10 cellular contexts compared by ENCODE assay signal in the genomic region with DNA sequence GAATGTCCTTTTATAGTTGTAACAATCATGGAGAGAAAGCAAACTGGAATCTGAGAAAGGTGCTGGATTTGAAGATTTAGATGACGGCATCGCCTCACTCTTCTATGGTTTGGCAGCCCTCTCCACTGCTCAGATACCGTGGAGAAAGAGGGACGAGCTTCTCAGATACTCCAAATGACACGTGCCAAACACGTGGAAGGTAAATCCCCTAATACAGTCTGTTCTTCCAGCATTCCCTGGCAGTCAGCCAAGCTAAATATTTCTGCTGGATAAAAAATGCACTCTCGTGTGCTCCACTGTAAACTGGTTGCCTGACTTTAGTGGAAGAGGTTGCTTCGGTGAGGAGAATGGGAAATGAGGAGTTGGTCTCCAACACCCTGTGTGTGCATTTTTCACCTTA. TPM values are rescaled to one million over a fixed set of nuclear protein-coding genes. Genes with fewer than 3 reads are reported as not detected.
A peak's percentile ranks its signal among the peaks of the same experiment; 100 is the strongest.
DNase-seq lines count a peak whose midpoint lies in the region; ATAC-seq and TF ChIP-seq lines count a peak whose summit lies in the region.
"Had no signal": no experiment of that assay in that cellular context is flagged by ENCODE, and none has a peak within 500 bp of the region (broad histone marks: within the 10 kb centered on the region; RNA-seq: fewer than 3 reads in every experiment).

No MANE protein-coding gene starts in this region.

- no peak for TF ChIP-seq CTCF in SK-N-SH (IDR thresholded peaks at IDR 0.05)

- CTCF ChIA-PET in SK-N-SH (lab: Yijun Ruan, JAX), result interaction anchor here (1.0 to 1.1 kb wide), 2 partner anchors 9 to 152 kb away, joined by 3 read pairs; no protein-coding TSS in a partner anchor

- H3K4me1 ChIP-seq in SK-N-SH (ENCODE audit: control insufficient read depth in 1 of 2, insufficient read depth in 2 of 2, low read depth in 1 of 2, low read length in 1 of 2), result peaks cover 6 to 10% of the 10 kb centered on the region in 2 experiments; a peak in 3 of 4 replicates

- no peak for ATAC-seq in GM18907 (IDR thresholded peaks at IDR 0.05; ENCODE audit: unreplicated experiment)

- peak in 1 of 2 experiments; percentile 37; a peak in 1 of 4 replicates for TF ChIP-seq EP300 in SK-N-SH (IDR thresholded peaks at IDR 0.05; ENCODE audit: borderline replicate concordance in 1 of 2, low read depth in 1 of 2, low read length in 1 of 2)

- H3K79me2 ChIP-seq in SK-N-SH (ENCODE audit: insufficient read depth), result no peaks in the 10 kb centered on the region

- POLR2A ChIA-PET in SK-N-SH (lab: Yijun Ruan, JAX), result no interaction called here

- H3F3A ChIP-seq in SK-N-SH (replicated peaks; ENCODE audit: insufficient read depth), result peaks cover 9% of the 10 kb centered on the region

- no peaks in the 10 kb centered on the region for H3K27me3 ChIP-seq in SK-N-SH (ENCODE audit: insufficient read depth)

- DNase-seq in AG08396 (ENCODE audit: low spot score), result peak; percentile 42
- DNase-seq in NCI-H1092 (lab: John Stamatoyannopoulos, UW), result peak; percentile 20
- peak; percentile 36 for DNase-seq in SK-N-SH
- peak; percentile 97 for DNase-seq in glomerular visceral epithelial cell (ENCODE audit: extremely low spot score)
- no peak for DNase-seq in T-helper 1 cell
- DNase-seq in NCI-H1436 (lab: John Stamatoyannopoulos, UW), result no peak
- no peak for DNase-seq in hypothalamus (lab: John Stamatoyannopoulos, UW)
- DNase-seq: glutamatergic neuron had no signal

- no peak overlapping the region for H3K27ac ChIP-seq in SK-N-SH (ENCODE audit: low read depth in 2 of 2, low read length in 1 of 2)
- H3K27ac ChIP-seq: skin epidermis had no signal

- 27% methylated on average over 8 of the region's 8 CpGs for WGBS in SK-N-SH (ENCODE audit: low lambda C conversion rate)

- H3K9ac ChIP-seq in SK-N-SH, result no peak overlapping the region

- H4K20me1 ChIP-seq in SK-N-SH (ENCODE audit: insufficient read depth), result no peaks in the 10 kb centered on the region

- TF ChIP-seq RAD21 in SK-N-SH (IDR thresholded peaks at IDR 0.05; ENCODE audit: low read length), result no peak

- H3K9me3 ChIP-seq in SK-N-SH, result no peaks in the 10 kb centered on the region

- no peaks in the 10 kb centered on the region for H3K36me3 ChIP-seq in SK-N-SH (replicated peaks in 1 of 2; ENCODE audit: control insufficient read depth in 1 of 2, insufficient read depth in 2 of 2, low read length in 1 of 2)

- no peak overlapping the region for H2AFZ ChIP-seq in SK-N-SH (ENCODE audit: low read depth)

- peak overlapping the region; percentile 47 for H3K4me2 ChIP-seq in SK-N-SH

- H3K9me2 ChIP-seq in SK-N-SH, result no peaks in the 10 kb centered on the region

- H3K4me3 ChIP-seq in SK-N-SH (ENCODE audit: low read depth in 2 of 2, low read length in 1 of 2), result no peak overlapping the region
- H3K4me3 ChIP-seq: skin epidermis had no signal

TF ChIP-seq in SK-N-SH, 30 proteins besides CTCF, POLR2A, EP300 and RAD21:
- TF ChIP-seq TEAD4 (IDR thresholded peaks at IDR 0.05; ENCODE audit: borderline replicate concordance, insufficient read depth), result peak; percentile 55; the same call in 1 of the 2 replicates
- no peak for TF ChIP-seq GABPA (IDR thresholded peaks at IDR 0.05; ENCODE audit: low read depth)
- TF ChIP-seq PBX3 (IDR thresholded peaks at IDR 0.05), result peak; percentile 40
- TF ChIP-seq TCF12 (IDR thresholded peaks at IDR 0.05), result peak; percentile 76
- TF ChIP-seq NRF1 (IDR thresholded peaks at IDR 0.05; ENCODE audit: low read depth, low read length), result no peak
- TF ChIP-seq RXRA (IDR thresholded peaks at IDR 0.05; ENCODE audit: borderline replicate concordance, low read depth), result no peak
- no peak for TF ChIP-seq JUND (IDR thresholded peaks at IDR 0.05)
- TF ChIP-seq NFIC (IDR thresholded peaks at IDR 0.05; ENCODE audit: borderline replicate concordance), result peak; percentile 95
- peak; percentile 99 for TF ChIP-seq MAX (IDR thresholded peaks at IDR 0.05; ENCODE audit: low read depth)
- peak; percentile 84 for TF ChIP-seq MXI1 (IDR thresholded peaks at IDR 0.05; ENCODE audit: low read depth, low read length)
- TF ChIP-seq, protein P1, sequence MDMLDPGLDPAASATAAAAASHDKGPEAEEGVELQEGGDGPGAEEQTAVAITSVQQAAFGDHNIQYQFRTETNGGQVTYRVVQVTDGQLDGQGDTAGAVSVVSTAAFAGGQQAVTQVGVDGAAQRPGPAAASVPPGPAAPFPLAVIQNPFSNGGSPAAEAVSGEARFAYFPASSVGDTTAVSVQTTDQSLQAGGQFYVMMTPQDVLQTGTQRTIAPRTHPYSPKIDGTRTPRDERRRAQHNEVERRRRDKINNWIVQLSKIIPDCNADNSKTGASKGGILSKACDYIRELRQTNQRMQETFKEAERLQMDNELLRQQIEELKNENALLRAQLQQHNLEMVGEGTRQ (IDR thresholded peaks at IDR 0.05; ENCODE audit: borderline replicate concordance, low read depth, low read length), result no peak
- TF ChIP-seq RFX5 (IDR thresholded peaks at IDR 0.05; ENCODE audit: low read length), result no peak
- no peak for TF ChIP-seq TAF1 (IDR thresholded peaks at IDR 0.05; ENCODE audit: borderline replicate concordance, low read depth, low read length)
- TF ChIP-seq FOXJ3 (CRISPR knock-in tag; IDR thresholded peaks at IDR 0.05), result no peak
- TF ChIP-seq SMC3 (IDR thresholded peaks at IDR 0.05; ENCODE audit: low read depth, low read length), result no peak
- TF ChIP-seq CHD2 (IDR thresholded peaks at IDR 0.05; ENCODE audit: low read length, partially characterized antibody), result peak; percentile 12
- peak; percentile 33; the same call in 1 of the 2 replicates for TF ChIP-seq SIN3A (IDR thresholded peaks at IDR 0.05; ENCODE audit: borderline replicate concordance, low read depth, low read length)
- no peak for TF ChIP-seq MEF2A (IDR thresholded peaks at IDR 0.05; ENCODE audit: borderline replicate concordance, low read depth)
- no peak for TF ChIP-seq ZBTB33 (IDR thresholded peaks at IDR 0.05; ENCODE audit: borderline replicate concordance, low read depth)
- TF ChIP-seq FOXM1 (IDR thresholded peaks at IDR 0.05; ENCODE audit: low read depth), result no peak

RNA-seq across cellular contexts. Expression of gene PRDM1, which starts 16.7 kb away (rescaled TPM):
- polyA plus RNA-seq in SK-N-SH (2012; rRNA removed), result 2.3 and 4.0 TPM in 2 replicates
- 2.6 and 3.0 TPM in 2 replicates for polyA plus RNA-seq in SK-N-SH (2012; cell fraction: cytosol; rRNA removed)
- polyA plus RNA-seq in SK-N-SH (2012; cell fraction: nucleus; rRNA removed), result 6.7 and 8.0 TPM in 2 replicates

Comparison
In these comparisons a context has a peak if more than half of its experiments do, and no peak if none do; other contexts are left out.
1. DNase-seq: peak in AG08396 (single experiment), NCI-H1092 (single experiment), SK-N-SH (single experiment) and glomerular visceral epithelial cell (single experiment); none in T-helper 1 cell (0 of 5), NCI-H1436 (single experiment) and hypothalamus (0 of 51).